Comparison of ENCODE assay signal across 7 cellular contexts in the genomic region with DNA sequence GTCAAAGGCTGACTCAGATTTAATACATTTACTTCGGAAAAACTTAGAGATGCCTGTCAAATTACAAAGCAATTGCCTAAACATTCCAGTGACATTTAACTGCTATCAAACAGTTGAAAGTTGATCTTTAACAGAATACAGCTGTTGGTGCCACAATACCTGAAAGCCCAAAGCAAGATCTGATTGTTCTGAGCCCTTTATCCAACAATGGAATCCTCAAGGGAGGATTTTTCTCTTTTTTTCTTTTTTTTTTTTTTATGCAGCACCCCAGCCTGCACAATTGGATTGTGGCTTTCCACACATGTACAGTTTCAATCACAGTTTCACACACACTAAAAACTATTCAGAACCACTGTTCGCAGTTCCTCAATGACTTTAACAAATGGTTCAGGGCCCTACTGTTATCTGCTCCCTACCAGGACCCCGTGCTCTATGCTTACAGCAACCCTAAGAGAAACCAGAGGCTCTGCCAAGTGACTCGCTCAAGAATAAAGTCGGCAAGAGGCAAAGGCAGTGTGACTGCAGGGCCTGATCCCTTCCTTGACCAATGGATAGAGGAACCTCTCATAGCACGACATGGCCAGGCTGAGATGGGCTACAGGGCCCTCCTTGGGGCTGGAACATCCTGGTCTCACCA. TPM values are rescaled to one million over a fixed set of nuclear protein-coding genes. Genes with fewer than 3 reads are reported as not detected.
DNase-seq lines count a peak whose midpoint lies in the region; ATAC-seq and TF ChIP-seq lines count a peak whose summit lies in the region.

No MANE protein-coding gene starts in this region.

- H3F3A ChIP-seq in smooth muscle cell (ENCODE audit: low read depth) = no peaks in the 10 kb centered on the region

- no peak overlapping the region for H3K9ac ChIP-seq in smooth muscle cell (ENCODE audit: low read depth)

- DNase-seq in brain microvascular endothelial cell (peak; percentile 51), smooth muscle cell (lab: John Stamatoyannopoulos, UW; ENCODE audit: unreplicated experiment) (no peak), NCI-H1092 (lab: John Stamatoyannopoulos, UW) (no peak), NCI-H1092 treated with DMSO at 0.1 percent for 48 hours (lab: John Stamatoyannopoulos, UW) (no peak)
- DNase-seq in effector CD8-positive, alpha-beta T cell (lab: John Stamatoyannopoulos, UW) = no peak

- no peaks in the 10 kb centered on the region for H3K27me3 ChIP-seq in brain microvascular endothelial cell (replicated peaks)
- no peaks in the 10 kb centered on the region for H3K27me3 ChIP-seq in smooth muscle cell (ENCODE audit: low read depth)

- H3K36me3 ChIP-seq in brain microvascular endothelial cell (replicated peaks) (no peaks in the 10 kb centered on the region), smooth muscle cell (ENCODE audit: low read depth) (no peaks in the 10 kb centered on the region)

- peaks cover 13% of the 10 kb centered on the region for H3K4me1 ChIP-seq in smooth muscle cell (ENCODE audit: low read depth)

- peak overlapping the region; percentile 24 for H3K4me2 ChIP-seq in smooth muscle cell

- H3K79me2 ChIP-seq in smooth muscle cell (ENCODE audit: low read depth) = peaks cover 66% of the 10 kb centered on the region

- TF ChIP-seq CTCF in brain microvascular endothelial cell (IDR thresholded peaks at IDR 0.05; ENCODE audit: low read depth, low read length, missing control alignments) (no peak), smooth muscle cell (IDR thresholded peaks at IDR 0.05; ENCODE audit: borderline replicate concordance, insufficient read depth, poor library complexity, severe bottlenecking) (no peak)

- peaks cover 27% of the 10 kb centered on the region for H4K20me1 ChIP-seq in smooth muscle cell (ENCODE audit: low read depth)

- in situ Hi-C loops in brain microvascular endothelial cell (cut with HindIII; ENCODE audit: low pct_ligation_motif_present, low sequenced_read_pairs) = no loop called here

- H3K27ac ChIP-seq in brain microvascular endothelial cell (peak overlapping the region; percentile 17), smooth muscle cell (ENCODE audit: low read depth) (no peak overlapping the region)

- H3K9me3 ChIP-seq in smooth muscle cell (replicated peaks; ENCODE audit: low read depth) = no peaks in the 10 kb centered on the region

- 47% methylated on average over 6 of the region's 6 CpGs for WGBS in smooth muscle cell (ENCODE audit: low lambda C conversion rate)

- H3K4me3 ChIP-seq in brain microvascular endothelial cell (ENCODE audit: low read depth, low read length) (no peak overlapping the region), smooth muscle cell (no peak overlapping the region)

- ATAC-seq in GM19372 (IDR thresholded peaks at IDR 0.05; ENCODE audit: low read depth, unreplicated experiment) = peak; percentile 81
- peak; percentile 94 for ATAC-seq in HG03095 (IDR thresholded peaks at IDR 0.05; ENCODE audit: unreplicated experiment)

- H2AFZ ChIP-seq in smooth muscle cell (ENCODE audit: low read depth) = no peak overlapping the region

RNA-seq across cellular contexts. Expression of a gene that starts 33.3 kb away (rescaled TPM):
- total RNA-seq in smooth muscle cell = 44.6 and 52.9 TPM in 2 replicates
- 40.2 and 44.2 TPM in 2 replicates for polyA plus RNA-seq in smooth muscle cell
